9 cellular contexts compared by ENCODE assay signal in genomic region chr17:59093702-59094231, GRCh38. TPM values are rescaled to one million over a fixed set of nuclear protein-coding genes. Genes with fewer than 3 reads are reported as not detected.
A peak's percentile ranks its signal among the peaks of the same experiment; 100 is the strongest.
DNase-seq lines count a peak whose midpoint lies in the region; ATAC-seq and TF ChIP-seq lines count a peak whose summit lies in the region.
"Had no signal": no experiment of that assay in that cellular context is flagged by ENCODE, and none has a peak within 500 bp of the region (broad histone marks: within the 10 kb centered on the region; RNA-seq: fewer than 3 reads in every experiment).

No MANE protein-coding gene starts in this region.

- H3K4me1 ChIP-seq in left lung (peaks cover 7 to 10% of the 10 kb centered on the region in 2 donors), uterus (peaks cover 0 to 4% of the 10 kb centered on the region in 2 donors)

- H3K27me3 ChIP-seq in left lung (no peaks in the 10 kb centered on the region), uterus (no peaks in the 10 kb centered on the region)

- DNase-seq in SIG-M5 treated with dmso at 0.1 percent for 504 hours (lab: John Stamatoyannopoulos, UW; ENCODE audit: unreplicated experiment) (peak; percentile 99), SIG-M5 (lab: John Stamatoyannopoulos, UW) (no peak), brain pericyte (ENCODE audit: low read depth, low spot score) (peak; percentile 58), left lung (peak in 1 of 2 donors; percentile 54), uterus (peak; percentile 50 to 60)
- no peak for DNase-seq in activated naive CD4-positive, alpha-beta T cell (lab: John Stamatoyannopoulos, UW)
- DNase-seq in stimulated activated CD4-positive, alpha-beta T cell treated with anti-CD3 and anti-CD28 coated beads, Interleukin-4, amount 100 ng/mL, for 24 hours: no peak

- intact Hi-C loops in left lung (cut with DNase I) (no loop called here), uterus (cut with DNase I; ENCODE audit: low total_unique reads) (no loop called here)

- TF ChIP-seq POLR2A in uterus (IDR thresholded peaks at IDR 0.05): no peak

- H3K36me3 ChIP-seq in left lung: peaks cover 0 to 23% of the 10 kb centered on the region in 2 donors
- no peaks in the 10 kb centered on the region for H3K36me3 ChIP-seq in uterus

- H3K9me3 ChIP-seq in left lung: no peaks in the 10 kb centered on the region
- H3K9me3 ChIP-seq in uterus: no peaks in the 10 kb centered on the region

- ATAC-seq in left lung (peak; percentile 88), GM18870 (IDR thresholded peaks at IDR 0.05; ENCODE audit: unreplicated experiment) (no peak)

- no peak overlapping the region for H3K4me3 ChIP-seq in left lung
- H3K4me3 ChIP-seq in uterus: no peak overlapping the region
- H3K4me3 ChIP-seq: skin epidermis had no signal

- peak overlapping the region; percentile 28 to 45 for H3K27ac ChIP-seq in left lung
- peak overlapping the region; percentile 55 to 65 for H3K27ac ChIP-seq in uterus

- TF ChIP-seq CTCF in left lung (IDR thresholded peaks at IDR 0.05) (no peak), uterus (IDR thresholded peaks at IDR 0.05) (no peak)

RNA-seq across cellular contexts. Expression of gene TRIM37, which starts 12.9 kb away (rescaled TPM):
- 10 to 100 TPM; 22.6 to 23.3 TPM for total RNA-seq in left lung
- total RNA-seq in uterus: 10 to 100 TPM in 3 of 4 donors, 1 to 10 TPM in 1; 5.0 to 38.9 (median 21.4) TPM

Comparison
In these comparisons a context has a peak if more than half of its experiments do, and no peak if none do; other contexts are left out.
1. DNase-seq: peak in SIG-M5 treated with dmso at 0.1 percent for 504 hours (single experiment), brain pericyte (single experiment) and uterus (2 of 2); none in SIG-M5 (single experiment), activated naive CD4-positive, alpha-beta T cell (0 of 4) and stimulated activated CD4-positive, alpha-beta T cell treated with anti-CD3 and anti-CD28 coated beads, Interleukin-4, amount 100 ng/mL, for 24 hours (single experiment).